Comparison of ENCODE assay signal across 8 cellular contexts in the genomic region with DNA sequence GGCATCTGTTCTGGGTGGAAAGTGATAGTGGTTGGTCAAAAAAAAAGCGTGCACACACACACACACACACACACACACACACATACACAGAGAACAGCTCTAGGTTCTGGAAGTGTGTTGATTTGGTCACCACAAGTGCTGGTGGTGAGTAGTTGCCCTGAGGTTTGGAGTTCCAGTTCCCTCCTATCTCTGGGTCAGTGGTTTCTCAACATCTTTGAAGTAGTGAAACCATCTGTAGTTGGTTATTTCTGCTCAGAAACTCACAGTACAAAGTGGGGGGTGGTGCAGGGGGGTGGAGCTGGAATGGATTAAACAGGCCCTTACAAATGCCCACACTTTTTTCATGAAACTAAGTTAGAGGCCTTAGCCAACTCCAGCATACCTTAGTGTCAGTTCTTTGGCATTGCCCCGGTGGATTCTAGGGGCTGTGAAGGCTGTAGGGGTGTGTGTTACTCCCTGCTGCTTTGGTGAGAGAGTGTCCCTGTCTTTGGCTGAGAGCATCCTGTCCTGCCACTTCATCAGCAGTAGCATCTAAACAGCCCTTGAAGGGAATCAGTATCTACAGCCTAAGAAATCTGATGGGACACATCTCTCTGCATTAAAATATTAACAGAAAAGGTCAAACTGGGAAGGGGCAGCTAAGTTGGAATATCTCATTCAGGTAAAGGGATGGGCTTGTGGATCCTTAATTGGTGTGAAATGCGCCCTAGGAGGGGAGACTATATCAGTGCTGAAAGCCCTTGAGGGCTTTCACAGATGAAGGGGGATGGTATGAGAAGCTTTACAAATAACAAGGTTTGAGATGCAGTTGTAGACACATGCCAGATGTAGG.
DNase-seq lines count a peak whose midpoint lies in the region; ATAC-seq and TF ChIP-seq lines count a peak whose summit lies in the region.

No MANE protein-coding gene starts in this region.

- peaks cover 75% of the 10 kb centered on the region for H3K4me1 ChIP-seq in RWPE2 (ENCODE audit: insufficient read depth, poor library complexity, severe bottlenecking)

- H3K4me3 ChIP-seq in RWPE2 (ENCODE audit: severe bottlenecking), result no peak overlapping the region

- ATAC-seq in HG02870 (IDR thresholded peaks at IDR 0.05; ENCODE audit: unreplicated experiment) (peak; percentile 43), RWPE2 (ENCODE audit: low read depth) (peak; percentile 40)
- ATAC-seq in stimulated activated naive CD8-positive, alpha-beta T cell treated with anti-CD3 and anti-CD28 coated beads, Interleukin-15, Interleukin-2, amounts not matched to agents 100 U/mL and 50 U/mL, for 24 hours, result peak; percentile 57

- no peaks in the 10 kb centered on the region for H3K27me3 ChIP-seq in RWPE2 (ENCODE audit: insufficient read depth, poor library complexity, severe bottlenecking)

- peak; percentile 61 for DNase-seq in stimulated activated CD4-positive, alpha-beta T cell treated with anti-CD3 and anti-CD28 coated beads, Interleukin-1b, Interleukin-23, amount 100 ng/mL, for 48 hours
- no peak for DNase-seq in stimulated activated CD4-positive, alpha-beta T cell treated with anti-CD3 and anti-CD28 coated beads, Interleukin-4, amount 100 ng/mL, for 24 hours
- DNase-seq in RWPE2 (ENCODE audit: low spot score) (no peak), fibroblast of gingiva (ENCODE audit: low read depth) (peak; percentile 97), NCI-H774 (lab: John Stamatoyannopoulos, UW) (no peak), NCI-H1694 treated with DMSO at 0.1 percent for 48 hours (lab: John Stamatoyannopoulos, UW) (no peak)
- no peak for DNase-seq in stimulated activated naive CD8-positive, alpha-beta T cell treated with anti-CD3 and anti-CD28 coated beads, Interleukin-15, Interleukin-2, amounts not matched to agents 100 U/mL and 50 U/mL, for 24 hours

- H3K36me3 ChIP-seq in RWPE2 (ENCODE audit: low read depth), result peaks cover 31% of the 10 kb centered on the region

- peak overlapping the region; percentile 27 for H3K27ac ChIP-seq in RWPE2 (ENCODE audit: poor library complexity, severe bottlenecking)

- no peak for TF ChIP-seq CTCF in RWPE2 (IDR thresholded peaks at IDR 0.05; ENCODE audit: poor library complexity, severe bottlenecking)

- H3K9me3 ChIP-seq in RWPE2 (ENCODE audit: severe bottlenecking), result no peaks in the 10 kb centered on the region

Comparison
In these comparisons a context has a peak if more than half of its experiments do, and no peak if none do; other contexts are left out.
1. DNase-seq: peak in stimulated activated CD4-positive, alpha-beta T cell treated with anti-CD3 and anti-CD28 coated beads, Interleukin-1b, Interleukin-23, amount 100 ng/mL, for 48 hours (single experiment) and fibroblast of gingiva (single experiment); none in stimulated activated CD4-positive, alpha-beta T cell treated with anti-CD3 and anti-CD28 coated beads, Interleukin-4, amount 100 ng/mL, for 24 hours (single experiment), RWPE2 (single experiment), stimulated activated naive CD8-positive, alpha-beta T cell treated with anti-CD3 and anti-CD28 coated beads, Interleukin-15, Interleukin-2, amounts not matched to agents 100 U/mL and 50 U/mL, for 24 hours (single experiment), NCI-H774 (single experiment) and NCI-H1694 treated with DMSO at 0.1 percent for 48 hours (single experiment).
2. Peak in every context shown above with its lines, with median percentiles within 50 percentile points of each other: ATAC-seq.